21 cellular contexts compared by ENCODE assay signal in genomic region chr2:217399288-217399687, GRCh38.
DNase-seq lines count a peak whose midpoint lies in the region; ATAC-seq and TF ChIP-seq lines count a peak whose summit lies in the region.
"Had no signal": no experiment of that assay in that cellular context is flagged by ENCODE, and none has a peak within 500 bp of the region (broad histone marks: within the 10 kb centered on the region; RNA-seq: fewer than 3 reads in every experiment).

No MANE protein-coding gene starts in this region.

- H3K4me3 ChIP-seq in CD4-positive, CD25-positive, alpha-beta regulatory T cell (ENCODE audit: low read depth, low read length): no peak overlapping the region
- H3K4me3 ChIP-seq in Karpas-422 (ENCODE audit: low read length) (peak overlapping the region; percentile 62), fibroblast of mammary gland (ENCODE audit: control insufficient read depth, low read depth, low read length) (no peak overlapping the region), osteoblast (ENCODE audit: insufficient read depth, low read length) (no peak overlapping the region)
- H3K4me3 ChIP-seq: right atrium auricular region, SJSA1, vagina had no signal

- H3K4me2 ChIP-seq in Karpas-422 (ENCODE audit: low read depth, low read length, poor library complexity, severe bottlenecking): peak overlapping the region; percentile 57
- no peak overlapping the region for H3K4me2 ChIP-seq in osteoblast (ENCODE audit: insufficient read depth, low read length)

- no peak overlapping the region for H3K4me3 Mint-ChIP-seq in CD4-positive, CD25-positive, alpha-beta regulatory T cell
- H3K4me3 Mint-ChIP-seq: activated B cell treated with CpG ODN at 0.5 μM for 24 hours, endodermal cell had no signal

- ATAC-seq in CD4-positive, CD25-positive, alpha-beta regulatory T cell (ENCODE audit: low read depth in 2 of 2): no peak
- no peak for ATAC-seq in GM21515 (IDR thresholded peaks at IDR 0.05; ENCODE audit: unreplicated experiment)
- ATAC-seq: foreskin keratinocyte had no signal

- no peak for DNase-seq in CD4-positive, CD25-positive, alpha-beta regulatory T cell
- DNase-seq in Karpas-422: no peak
- peak; percentile 64 for DNase-seq in fibroblast of mammary gland (ENCODE audit: low read depth)
- DNase-seq in osteoblast (ENCODE audit: insufficient read length, low spot score, missing footprints): peak; percentile 85
- no peak for DNase-seq in Kasumi-1 (lab: John Stamatoyannopoulos, UW)
- DNase-seq in NCI-H748 (lab: John Stamatoyannopoulos, UW; ENCODE audit: unreplicated experiment): no peak
- no peak for DNase-seq in ecto neural progenitor cell (ENCODE audit: low spot score)
- DNase-seq: activated B cell treated with CpG ODN at 0.5 μM for 24 hours, AML-193, amniotic stem cell, cerebellar nuclear complex, endodermal cell, foreskin keratinocyte, left cardiac atrium, NCI-H1436 treated with DMSO at 0.1 percent for 48 hours, NCI-H2171, NCI-H774 had no signal

- no peaks in the 10 kb centered on the region for H3K79me2 ChIP-seq in Karpas-422 (ENCODE audit: low read length)
- H3K79me2 ChIP-seq in osteoblast (ENCODE audit: insufficient read depth, low read length): no peaks in the 10 kb centered on the region

- H3K27me3 ChIP-seq in CD4-positive, CD25-positive, alpha-beta regulatory T cell (ENCODE audit: control insufficient read depth, insufficient read depth, low read length): no peaks in the 10 kb centered on the region
- H3K27me3 ChIP-seq in Karpas-422 (ENCODE audit: low read length): no peaks in the 10 kb centered on the region
- no peaks in the 10 kb centered on the region for H3K27me3 ChIP-seq in osteoblast (ENCODE audit: insufficient read depth, low read length)
- H3K27me3 ChIP-seq: foreskin keratinocyte, right atrium auricular region, SJSA1, vagina had no signal

- no peaks in the 10 kb centered on the region for H3K9me2 ChIP-seq in Karpas-422 (replicated peaks; ENCODE audit: insufficient read depth, low read length)

- no peak overlapping the region for H3K27ac ChIP-seq in CD4-positive, CD25-positive, alpha-beta regulatory T cell (ENCODE audit: insufficient read depth, low read length, poor library complexity, severe bottlenecking)
- H3K27ac ChIP-seq in Karpas-422 (ENCODE audit: low read length) (no peak overlapping the region), osteoblast (ENCODE audit: low read depth, low read length) (peak overlapping the region; percentile 40)
- H3K27ac ChIP-seq: foreskin keratinocyte, right atrium auricular region, SJSA1, vagina had no signal

- no peaks in the 10 kb centered on the region for H3K9me3 ChIP-seq in CD4-positive, CD25-positive, alpha-beta regulatory T cell (ENCODE audit: control insufficient read depth in 2 of 2, low read length in 2 of 2)
- no peaks in the 10 kb centered on the region for H3K9me3 ChIP-seq in Karpas-422 (ENCODE audit: low read length)
- H3K9me3 ChIP-seq in osteoblast (ENCODE audit: low read depth, low read length): no peaks in the 10 kb centered on the region
- H3K9me3 ChIP-seq: right atrium auricular region, SJSA1, vagina had no signal

- H3K36me3 ChIP-seq in CD4-positive, CD25-positive, alpha-beta regulatory T cell (ENCODE audit: control insufficient read depth, insufficient read depth, low read length): no peaks in the 10 kb centered on the region
- H3K36me3 ChIP-seq in Karpas-422 (ENCODE audit: insufficient read depth, low read length): no peaks in the 10 kb centered on the region
- H3K36me3 ChIP-seq in osteoblast (ENCODE audit: insufficient read depth, low read length): no peaks in the 10 kb centered on the region
- H3K36me3 ChIP-seq: right atrium auricular region, SJSA1, vagina had no signal

- peaks cover 0 to 21% (median 4%) of the 10 kb centered on the region in 4 donors for H3K4me1 Mint-ChIP-seq in CD4-positive, CD25-positive, alpha-beta regulatory T cell

- peak overlapping the region; percentile 57 for H3K9ac ChIP-seq in Karpas-422 (ENCODE audit: low read length)

- no peaks in the 10 kb centered on the region for H3K4me1 ChIP-seq in CD4-positive, CD25-positive, alpha-beta regulatory T cell (ENCODE audit: control insufficient read depth, insufficient read depth, low read length, poor library complexity, severe bottlenecking)
- peaks cover 14% of the 10 kb centered on the region for H3K4me1 ChIP-seq in Karpas-422 (ENCODE audit: low read length)
- peaks cover 24% of the 10 kb centered on the region for H3K4me1 ChIP-seq in osteoblast (ENCODE audit: insufficient read depth, low read length)

- peak overlapping the region in 2 of 3 donors; percentile 79 to 83 for H3K27ac Mint-ChIP-seq in CD4-positive, CD25-positive, alpha-beta regulatory T cell
- H3K27ac Mint-ChIP-seq: activated B cell treated with CpG ODN at 0.5 μM for 24 hours, endodermal cell had no signal

- no peak overlapping the region for H2AFZ ChIP-seq in Karpas-422 (ENCODE audit: low read length)
- peak overlapping the region; percentile 18 for H2AFZ ChIP-seq in osteoblast (ENCODE audit: low read length)

- no peaks in the 10 kb centered on the region for H4K20me1 ChIP-seq in Karpas-422 (ENCODE audit: insufficient read depth, low read depth, low read length)
- H4K20me1 ChIP-seq in osteoblast (ENCODE audit: insufficient read depth, low read length): no peaks in the 10 kb centered on the region

- no peaks in the 10 kb centered on the region for H3K27me3 Mint-ChIP-seq in CD4-positive, CD25-positive, alpha-beta regulatory T cell
- H3K27me3 Mint-ChIP-seq: activated B cell treated with CpG ODN at 0.5 μM for 24 hours had no signal

- no peaks in the 10 kb centered on the region for H3K36me3 Mint-ChIP-seq in CD4-positive, CD25-positive, alpha-beta regulatory T cell

- TF ChIP-seq CTCF in fibroblast of mammary gland (conservative IDR thresholded peaks at IDR 0.05; ENCODE audit: control insufficient read depth, insufficient read depth, low read depth, low read length): no peak
- TF ChIP-seq CTCF in osteoblast (IDR thresholded peaks at IDR 0.05; ENCODE audit: extremely low read depth, low read depth, low read length): no peak

- peaks cover 0 to 2% (median 0%) of the 10 kb centered on the region in 7 donors for H3K9me3 Mint-ChIP-seq in CD4-positive, CD25-positive, alpha-beta regulatory T cell
- H3K9me3 Mint-ChIP-seq: activated B cell treated with CpG ODN at 0.5 μM for 24 hours, endodermal cell had no signal

Comparison
In these comparisons a context has a peak if more than half of its experiments do, and no peak if none do; other contexts are left out.
1. DNase-seq: peak in fibroblast of mammary gland (single experiment) and osteoblast (single experiment); none in CD4-positive, CD25-positive, alpha-beta regulatory T cell (0 of 3), Karpas-422 (single experiment), Kasumi-1 (0 of 2), NCI-H748 (single experiment) and ecto neural progenitor cell (single experiment).